Comparison of ENCODE assay signal across 8 cellular contexts in the genomic region with DNA sequence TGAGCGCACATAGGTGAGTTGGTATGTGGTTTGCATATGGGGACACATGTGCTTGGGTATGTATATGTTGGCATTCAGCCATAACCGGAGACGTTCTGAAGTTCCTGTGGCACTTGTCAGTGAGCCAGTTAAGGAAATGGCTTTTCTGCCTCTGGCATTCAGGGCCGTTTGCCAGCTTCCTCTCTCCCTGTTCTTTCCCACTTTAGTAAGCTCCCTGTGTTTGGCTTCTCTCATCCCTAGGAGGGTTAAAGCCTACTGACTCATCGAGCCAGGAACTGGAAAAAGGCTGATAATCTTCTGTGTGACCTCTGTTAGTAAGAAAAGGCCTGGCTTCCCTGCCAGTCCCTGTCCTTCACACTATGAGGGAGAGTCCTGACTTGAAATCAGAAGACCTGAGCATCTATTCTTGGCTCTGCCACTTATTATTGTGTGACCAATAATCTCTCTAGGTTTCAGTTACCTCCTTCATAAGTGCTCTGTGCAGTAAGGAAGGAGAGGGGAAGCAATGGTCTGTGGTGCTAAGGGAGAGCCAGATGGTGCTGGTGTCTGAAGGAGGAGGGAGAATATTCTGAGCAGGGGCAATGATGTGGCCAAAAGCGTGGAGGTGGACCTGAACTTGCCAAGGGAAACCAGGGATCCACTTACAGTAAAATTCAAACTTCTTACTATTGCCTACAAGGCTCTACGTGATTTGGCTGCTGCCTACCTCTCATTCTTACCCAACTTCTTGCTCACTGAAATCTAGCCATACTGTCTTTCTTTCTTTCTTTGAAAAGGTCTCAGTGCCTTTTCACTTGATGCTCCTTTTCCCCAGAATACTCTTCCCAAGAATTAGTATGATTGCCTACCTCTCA. TPM values are rescaled to one million over a fixed set of nuclear protein-coding genes. Genes with fewer than 3 reads are reported as not detected.
DNase-seq lines count a peak whose midpoint lies in the region; ATAC-seq and TF ChIP-seq lines count a peak whose summit lies in the region.

No MANE protein-coding gene starts in this region.

- CTCF ChIA-PET in GM10248 (lab: Yijun Ruan, JAX): no interaction called here

- no peak for DNase-seq in CD14-positive monocyte (ENCODE audit: low spot score)
- DNase-seq in NCI-H1105 treated with DMSO at 0.1 percent for 48 hours (lab: John Stamatoyannopoulos, UW): peak; percentile 67
- DNase-seq in ascending aorta (ENCODE audit: low spot score in 2 of 2): peak in 1 of 2 donors; percentile 79
- DNase-seq in hepatocyte (ENCODE audit: low spot score): peak; percentile 73
- DNase-seq in superior temporal gyrus (ENCODE audit: extremely low spot score): peak; percentile 27
- no peak for DNase-seq in GM10248 (ENCODE audit: extremely low spot score)

- peaks cover 2% of the 10 kb centered on the region for H3K79me2 ChIP-seq in hepatocyte

- H3K36me3 Mint-ChIP-seq in CD14-positive monocyte: peaks cover 25 to 32% of the 10 kb centered on the region in 2 donors

- no peaks in the 10 kb centered on the region for H3K9me2 ChIP-seq in hepatocyte (replicated peaks; ENCODE audit: insufficient read depth)

- H3K27ac ChIP-seq in ascending aorta (peak overlapping the region; percentile 77 to 82), hepatocyte (peak overlapping the region; percentile 63)

- TF ChIP-seq CTCF in CD14-positive monocyte (IDR thresholded peaks at IDR 0.05): no peak
- no peak for TF ChIP-seq CTCF in ascending aorta (IDR thresholded peaks at IDR 0.05)
- TF ChIP-seq CTCF in hepatocyte (IDR thresholded peaks at IDR 0.05; ENCODE audit: poor library complexity): no peak
- TF ChIP-seq CTCF in GM10248 (IDR thresholded peaks at IDR 0.05; ENCODE audit: control extremely low read depth, extremely low read depth, low read depth, missing control alignments): no peak

- peak overlapping the region in 6 of 7 donors; percentile 43 to 86 (median 66) for H3K27ac Mint-ChIP-seq in CD14-positive monocyte

- H3K4me1 ChIP-seq in ascending aorta: peaks cover 6 to 28% of the 10 kb centered on the region in 2 donors
- H3K4me1 ChIP-seq in hepatocyte (ENCODE audit: insufficient read depth): peaks cover 11% of the 10 kb centered on the region

- H3K27me3 Mint-ChIP-seq in CD14-positive monocyte (ENCODE audit: low read depth in 3 of 3): peaks cover 0 to 1% (median 0%) of the 10 kb centered on the region in 3 donors

- no peak overlapping the region for H3K4me3 Mint-ChIP-seq in CD14-positive monocyte

- H3K9me3 ChIP-seq in ascending aorta: no peaks in the 10 kb centered on the region
- no peaks in the 10 kb centered on the region for H3K9me3 ChIP-seq in hepatocyte (ENCODE audit: low read depth)

- ATAC-seq in HG02852 (IDR thresholded peaks at IDR 0.05; ENCODE audit: unreplicated experiment): no peak
- no peak for ATAC-seq in HG03520 (IDR thresholded peaks at IDR 0.05; ENCODE audit: unreplicated experiment)

- H3K4me2 ChIP-seq in hepatocyte: no peak overlapping the region

- no peak overlapping the region for H2AFZ ChIP-seq in hepatocyte

- H3K27me3 ChIP-seq in ascending aorta: no peaks in the 10 kb centered on the region
- no peaks in the 10 kb centered on the region for H3K27me3 ChIP-seq in hepatocyte

- H4K20me1 ChIP-seq in hepatocyte (ENCODE audit: insufficient read depth, poor library complexity, severe bottlenecking): no peaks in the 10 kb centered on the region

- intact Hi-C loops in CD14-positive monocyte (cut with micrococcal nuclease) (no loop called here), ascending aorta (cut with DNase I) (loop anchor here (1.0 kb wide), 1 partner anchor 32 kb away; the partner anchor contains the start of gene ACSS2)

- POLR2A ChIA-PET in GM10248 (lab: Yijun Ruan, JAX): interaction anchor here (0.7 kb wide), 1 partner anchor 46 kb away, joined by 7 read pairs; no protein-coding TSS in a partner anchor

- no peaks in the 10 kb centered on the region for H3K9me3 Mint-ChIP-seq in CD14-positive monocyte

- 42% methylated on average over 7 of the region's 7 CpGs for WGBS in hepatocyte (ENCODE audit: low lambda C conversion rate, missing lambda C conversion rate)

- H3K4me3 ChIP-seq in ascending aorta (no peak overlapping the region), hepatocyte (no peak overlapping the region)

- no peaks in the 10 kb centered on the region for H3K36me3 ChIP-seq in ascending aorta
- H3K36me3 ChIP-seq in hepatocyte (replicated peaks; ENCODE audit: insufficient read depth, low read depth): no peaks in the 10 kb centered on the region

- peaks cover 40% of the 10 kb centered on the region for H3K4me1 Mint-ChIP-seq in CD14-positive monocyte

RNA-seq across cellular contexts. Expression of gene ACSS2, which starts 31.4 kb away (rescaled TPM):
- 10 to 100 TPM; 37.7 to 48.4 TPM for polyA plus RNA-seq in CD14-positive monocyte
- total RNA-seq in ascending aorta: 156 TPM
- total RNA-seq in hepatocyte: 59.5 and 91.9 TPM in 2 replicates
- 52.0 and 56.2 TPM in 2 replicates for polyA plus RNA-seq in hepatocyte

RNA-seq across cellular contexts. Expression of gene GGT7, which starts 35.2 kb away (rescaled TPM):
- polyA plus RNA-seq in CD14-positive monocyte (1 to 10 TPM; 2.1 to 2.4 TPM), hepatocyte (18.2 and 23.9 TPM in 2 replicates)
- total RNA-seq in ascending aorta (25.5 TPM), hepatocyte (4.9 and 9.8 TPM in 2 replicates)

RNA-seq across cellular contexts. Expression of gene GSS, which starts 47.8 kb away (rescaled TPM):
- 10 to 100 TPM; 30.4 to 34.0 TPM for polyA plus RNA-seq in CD14-positive monocyte
- 40.7 TPM for total RNA-seq in ascending aorta
- total RNA-seq in hepatocyte: 41.2 and 46.2 TPM in 2 replicates
- polyA plus RNA-seq in hepatocyte: 45.2 and 54.7 TPM in 2 replicates

RNA-seq across cellular contexts. Expression of gene MYH7B, which starts 47.8 kb away (rescaled TPM):
- polyA plus RNA-seq in CD14-positive monocyte (not detected), hepatocyte (0.42 and 1.9 TPM in 2 replicates)
- total RNA-seq in ascending aorta (4.7 TPM), hepatocyte (0.07 TPM in 1 of 2 replicates, not detected in the other)

Comparison
In these comparisons a context has a peak if more than half of its experiments do, and no peak if none do; other contexts are left out.
1. DNase-seq: peak in NCI-H1105 treated with DMSO at 0.1 percent for 48 hours (single experiment), hepatocyte (single experiment) and superior temporal gyrus (single experiment); none in CD14-positive monocyte (single experiment) and GM10248 (single experiment).